ENCODE assay signal across 8 cellular contexts in genomic region chr16:88662843-88663606, GRCh38. TPM values are rescaled to one million over a fixed set of nuclear protein-coding genes. Genes with fewer than 3 reads are reported as not detected.
DNase-seq lines count a peak whose midpoint lies in the region; ATAC-seq and TF ChIP-seq lines count a peak whose summit lies in the region.

Gene MVD, minus strand, starts transcription at chr16:88663091. Its CDS starts 11 bp downstream, at chr16:88663080.

- H3K9me2 ChIP-seq in GM23248 (ENCODE audit: insufficient read depth): no peaks in the 10 kb centered on the region

- H3K4me3 Mint-ChIP-seq in activated T-helper 17 cell treated with anti-CD3 and anti-CD28 coated beads, Interleukin-2, amount 50 U/mL, for 72 hours: peak within 1 kb of the TSS; percentile 95
- H3K4me3 Mint-ChIP-seq in naive thymus-derived CD8-positive, alpha-beta T cell: peak within 1 kb of the TSS; percentile 90 to 97 (median 94)

- WGBS in GM23248 (ENCODE audit: low coverage in 1 of 2, low lambda C conversion rate in 2 of 2, missing lambda C conversion rate in 2 of 2), 2 experiments: 1% methylated on average over 64 to 73 of the region's 88 CpGs

- H3F3A ChIP-seq in GM23248 (ENCODE audit: insufficient read depth): no peaks in the 10 kb centered on the region

- no peaks in the 10 kb centered on the region for H4K20me1 ChIP-seq in GM23248 (ENCODE audit: insufficient read depth)
- no peaks in the 10 kb centered on the region for H4K20me1 ChIP-seq in fibroblast of lung (ENCODE audit: control insufficient read depth, extremely low read depth, insufficient read depth, low read length)

- TF ChIP-seq CTCF in RWPE1 (conservative IDR thresholded peaks at IDR 0.05; ENCODE audit: low read depth) (no peak), fibroblast of lung (conservative IDR thresholded peaks at IDR 0.05 in 1 of 2, IDR thresholded peaks at IDR 0.05 in 1 of 2; ENCODE audit: low read depth in 1 of 2, low read length in 2 of 2) (no peak)

- in situ Hi-C loops in GM23248 (cut with MboI): no loop called here

- no peaks in the 10 kb centered on the region for H3K9me3 Mint-ChIP-seq in activated T-helper 17 cell treated with anti-CD3 and anti-CD28 coated beads, Interleukin-2, amount 50 U/mL, for 72 hours
- no peaks in the 10 kb centered on the region for H3K9me3 Mint-ChIP-seq in naive thymus-derived CD8-positive, alpha-beta T cell

- peak; percentile 98 for ATAC-seq in activated T-helper 17 cell treated with anti-CD3 and anti-CD28 coated beads, Interleukin-2, amount 50 U/mL, for 72 hours (replicated peaks)
- peak; percentile 97 for ATAC-seq in naive thymus-derived CD8-positive, alpha-beta T cell

- peaks cover 5% of the 10 kb centered on the region for H3K36me3 Mint-ChIP-seq in activated T-helper 17 cell treated with anti-CD3 and anti-CD28 coated beads, Interleukin-2, amount 50 U/mL, for 72 hours (ENCODE audit: low read depth)
- H3K36me3 Mint-ChIP-seq in naive thymus-derived CD8-positive, alpha-beta T cell: peaks cover 0 to 3% (median 0%) of the 10 kb centered on the region in 3 donors

- peak within 1 kb of the TSS; percentile 57 for H3K27ac ChIP-seq in GM23248
- H3K27ac ChIP-seq in RWPE1: peak within 1 kb of the TSS; percentile 82
- peak within 1 kb of the TSS; percentile 92 for H3K27ac ChIP-seq in fibroblast of lung (ENCODE audit: insufficient read depth, low read length)

- H3K79me2 ChIP-seq in GM23248 (ENCODE audit: insufficient read depth): peaks cover 23% of the 10 kb centered on the region
- H3K79me2 ChIP-seq in fibroblast of lung (ENCODE audit: control insufficient read depth, insufficient read depth, low read length): peaks cover 33% of the 10 kb centered on the region

- peak within 1 kb of the TSS; percentile 80 for H3K4me3 ChIP-seq in GM23248
- H3K4me3 ChIP-seq in fibroblast of lung (replicated peaks in 1 of 4; ENCODE audit: control extremely low read depth in 1 of 4, insufficient read depth in 1 of 4, low read depth in 3 of 4, low read length in 4 of 4): peak within 1 kb of the TSS; percentile 75 to 96 (median 94)

- no peaks in the 10 kb centered on the region for H3K36me3 ChIP-seq in GM23248 (ENCODE audit: low read depth)
- peaks cover 5% of the 10 kb centered on the region for H3K36me3 ChIP-seq in fibroblast of lung (ENCODE audit: control insufficient read depth, insufficient read depth, low read length)

- H3K4me1 ChIP-seq in GM23248 (ENCODE audit: insufficient read depth) (0 out of 2 replicates have a peak, but pooled peaks cover 4% of the 10 kb centered on the region), fibroblast of lung (ENCODE audit: control insufficient read depth, extremely low read depth, insufficient read depth, low read length) (no peaks in the 10 kb centered on the region)

- peak within 1 kb of the TSS; percentile 91 for H3K9ac ChIP-seq in GM23248
- peak within 1 kb of the TSS; percentile 79 for H3K9ac ChIP-seq in fibroblast of lung (ENCODE audit: insufficient read depth, low read length)

- peak within 1 kb of the TSS; percentile 92 for H2AFZ ChIP-seq in GM23248
- peak within 1 kb of the TSS; percentile 77 for H2AFZ ChIP-seq in fibroblast of lung (ENCODE audit: low read length)

- H3K4me1 Mint-ChIP-seq in activated T-helper 17 cell treated with anti-CD3 and anti-CD28 coated beads, Interleukin-2, amount 50 U/mL, for 72 hours: peaks cover 11% of the 10 kb centered on the region
- H3K4me1 Mint-ChIP-seq in naive thymus-derived CD8-positive, alpha-beta T cell: peaks cover 5 to 31% (median 18%) of the 10 kb centered on the region in 4 donors

- peak within 1 kb of the TSS; percentile 94 for H3K27ac Mint-ChIP-seq in activated T-helper 17 cell treated with anti-CD3 and anti-CD28 coated beads, Interleukin-2, amount 50 U/mL, for 72 hours
- peak within 1 kb of the TSS; percentile 58 to 98 (median 96) for H3K27ac Mint-ChIP-seq in naive thymus-derived CD8-positive, alpha-beta T cell

- CTCF ChIA-PET in RWPE1 (lab: Yijun Ruan, JAX): interaction anchor here (0.6 kb wide), 1 partner anchor 103 kb away, joined by 3 read pairs; no protein-coding TSS in a partner anchor

- H3K9me3 ChIP-seq in GM23248 (ENCODE audit: low read depth): no peaks in the 10 kb centered on the region
- H3K9me3 ChIP-seq in fibroblast of lung (ENCODE audit: control insufficient read depth, insufficient read depth, low read depth, low read length): no peaks in the 10 kb centered on the region

- peak; percentile 99 for DNase-seq in Daoy (ENCODE audit: low read depth)
- DNase-seq in GM23248: peak; percentile 99
- peak; percentile 95 to 97 for DNase-seq in Kasumi-1 (lab: John Stamatoyannopoulos, UW)
- DNase-seq in RWPE1 (ENCODE audit: low spot score): peak; percentile 99
- DNase-seq in fibroblast of lung (ENCODE audit: low read depth in 2 of 2): peak; percentile 97 to 98
- DNase-seq in naive thymus-derived CD8-positive, alpha-beta T cell: peak; percentile 90 to 98 (median 94)
- DNase-seq in stimulated activated naive CD4-positive, alpha-beta T cell (lab: John Stamatoyannopoulos, UW): peak; percentile 90 to 96 (median 92)

- H3K4me2 ChIP-seq in GM23248 (ENCODE audit: unreplicated experiment) (peak within 1 kb of the TSS; percentile 88), fibroblast of lung (ENCODE audit: extremely low read depth, insufficient read depth, low read length) (peak within 1 kb of the TSS; percentile 92)

- POLR2A ChIA-PET in RWPE1 (lab: Yijun Ruan, JAX; ENCODE audit: low non-redundant PET): interaction anchor here (0.7 kb wide), 1 partner anchor 12 kb away, joined by 3 read pairs; no protein-coding TSS in a partner anchor
- POLR2A ChIA-PET in naive thymus-derived CD8-positive, alpha-beta T cell (lab: Charles Lee): interaction anchor here (0.7 to 3.9 kb wide), 9 partner anchors 13 to 119 kb away, joined by 3 to 67 read pairs (median 4); partner anchors contain the start of genes CTU2, CYBA, RNF166 and ZC3H18

- H3K27me3 Mint-ChIP-seq in activated T-helper 17 cell treated with anti-CD3 and anti-CD28 coated beads, Interleukin-2, amount 50 U/mL, for 72 hours: no peaks in the 10 kb centered on the region
- peaks cover 0 to 2% (median 0%) of the 10 kb centered on the region in 5 donors for H3K27me3 Mint-ChIP-seq in naive thymus-derived CD8-positive, alpha-beta T cell

- no peaks in the 10 kb centered on the region for H3K27me3 ChIP-seq in GM23248 (replicated peaks; ENCODE audit: insufficient read depth)
- no peaks in the 10 kb centered on the region for H3K27me3 ChIP-seq in fibroblast of lung (ENCODE audit: control insufficient read depth, insufficient read depth, low read length)

RNA-seq across cellular contexts. Expression of gene MVD, which starts in this region (rescaled TPM):
- total RNA-seq in Daoy (2014; rRNA removed; shearing (Covaris generic)): 27.3 and 27.7 TPM in 2 replicates
- total RNA-seq in GM23248 (2014; rRNA removed; shearing (Covaris generic)): 25.0 and 29.1 TPM in 2 replicates
- polyA plus RNA-seq in GM23248 (2016; fragmentation: Nextera tagmentation; extraction: Ambion mirVana) (27.4 and 28.6 TPM in 2 replicates), fibroblast of lung (35.9 and 43.4 TPM in 2 replicates)
- total RNA-seq in activated T-helper 17 cell treated with anti-CD3 and anti-CD28 coated beads, Interleukin-2, amount 50 U/mL, for 72 hours: 10 to 100 TPM; 84.3 to 93.2 TPM
- 60.1 and 204 TPM in 2 replicates for total RNA-seq in fibroblast of lung
- 102 and 131 TPM in 2 replicates for polyA plus RNA-seq in fibroblast of lung (2012)
- 43.4 and 54.6 TPM in 2 replicates for polyA minus RNA-seq in fibroblast of lung (ENCODE audit: low replicate concordance)
- 10 to 100 TPM; 40.2 to 42.7 TPM for total RNA-seq in naive thymus-derived CD8-positive, alpha-beta T cell
- 10 to 100 TPM; 14.4 to 20.4 (median 18.5) TPM for polyA plus RNA-seq in naive thymus-derived CD8-positive, alpha-beta T cell

Comparison
In these comparisons a context has a peak if more than half of its experiments do, and no peak if none do; other contexts are left out.
1. Peak in every context shown above with its lines: DNase-seq, ATAC-seq, H3K4me3 ChIP-seq and H3K27ac ChIP-seq.